9 cellular contexts compared by ENCODE assay signal in genomic region chr1:93817819-93818569, GRCh38.
DNase-seq lines count a peak whose midpoint lies in the region; ATAC-seq and TF ChIP-seq lines count a peak whose summit lies in the region.
"Had no signal": no experiment of that assay in that cellular context is flagged by ENCODE, and none has a peak within 500 bp of the region (broad histone marks: within the 10 kb centered on the region; RNA-seq: fewer than 3 reads in every experiment).

No MANE protein-coding gene starts in this region.

- POLR2A ChIA-PET in Caco-2 (lab: Charles Lee): interaction anchor here (0.5 kb wide), 1 partner anchor 52 kb away, joined by 4 read pairs; no protein-coding TSS in a partner anchor

- H2AFZ ChIP-seq in H9 (ENCODE audit: low read length): no peak overlapping the region

- no peak overlapping the region for H3K4me3 ChIP-seq in Caco-2 (ENCODE audit: low read depth, low read length)
- no peak overlapping the region for H3K4me3 ChIP-seq in Peyer's patch
- H3K4me3 ChIP-seq: body of pancreas had no signal

- H3K27ac Mint-ChIP-seq in H9 (peak overlapping the region; percentile 1 to 61 (median 4); a peak in 2 of 7 replicates), T-helper 17 cell (peak overlapping the region; percentile 90), Caco-2 (ENCODE audit: unreplicated experiment) (no peak overlapping the region)

- CTCF ChIA-PET in Caco-2 (lab: Charles Lee): interaction anchor here (0.6 kb wide), 1 partner anchor 189 kb away, joined by 3 read pairs; no protein-coding TSS in a partner anchor

- H3K36me3 ChIP-seq in Caco-2 (ENCODE audit: control insufficient read depth, insufficient read depth, low read length): no peaks in the 10 kb centered on the region
- H3K36me3 ChIP-seq in Peyer's patch: no peaks in the 10 kb centered on the region

- no peak overlapping the region for H2BK20ac ChIP-seq in H9 (ENCODE audit: low read depth, low read length, poor library complexity, severe bottlenecking)

- no peaks in the 10 kb centered on the region for H4K20me1 ChIP-seq in H9 (ENCODE audit: control insufficient read depth, insufficient read depth, insufficient read length)

- no peak overlapping the region for H3K14ac ChIP-seq in H9 (ENCODE audit: insufficient read depth, low read length)

- H4K5ac ChIP-seq in H9 (ENCODE audit: insufficient read length, low read depth, low read length): no peak overlapping the region

- H3K9ac ChIP-seq in H9 (ENCODE audit: extremely low read depth, insufficient read length, low read length): no peak overlapping the region

- no peaks in the 10 kb centered on the region for H3K79me2 ChIP-seq in H9 (ENCODE audit: insufficient read depth, low read length)

- BruUV-seq in Caco-2 (replicated peaks; lab: Mats Ljungman, UMichigan): no TSS peak

- no peak overlapping the region for H3K23ac ChIP-seq in H9 (ENCODE audit: insufficient read length, low read depth, low read length)

- H3K4ac ChIP-seq in H9 (ENCODE audit: low read depth, low read length): no peak overlapping the region

- H2BK120ac ChIP-seq in H9 (ENCODE audit: low read depth, low read length, poor library complexity, severe bottlenecking): no peak overlapping the region

- H3K27me3 Mint-ChIP-seq in H9 (ENCODE audit: low read depth) (no peaks in the 10 kb centered on the region), T-helper 17 cell (no peaks in the 10 kb centered on the region), Caco-2 (ENCODE audit: insufficient read depth, unreplicated experiment) (no peaks in the 10 kb centered on the region)

- no peak overlapping the region for H2BK15ac ChIP-seq in H9 (ENCODE audit: low read depth, low read length)

- no peaks in the 10 kb centered on the region for H3K9me3 Mint-ChIP-seq in H9
- no peaks in the 10 kb centered on the region for H3K9me3 Mint-ChIP-seq in Caco-2 (ENCODE audit: unreplicated experiment)

- peak; percentile 85 for ATAC-seq in T-helper 17 cell
- ATAC-seq: body of pancreas had no signal

- H2AK5ac ChIP-seq in H9 (ENCODE audit: insufficient read length, low read length): no peak overlapping the region

- H4K8ac ChIP-seq in H9 (replicated peaks; ENCODE audit: insufficient read length, low read depth, low read length): no peak overlapping the region

- H3K27ac ChIP-seq in H9 (ENCODE audit: insufficient read length, low read depth, low read length) (no peak overlapping the region), cingulate gyrus (ENCODE audit: low read depth, low read length) (peak overlapping the region; percentile 16), Peyer's patch (peak overlapping the region in 1 of 4 donors; percentile 18)

- H3K4me1 Mint-ChIP-seq in H9: peaks cover 58 to 76% of the 10 kb centered on the region in 2 experiments
- H3K4me1 Mint-ChIP-seq in T-helper 17 cell: peaks cover 20% of the 10 kb centered on the region
- H3K4me1 Mint-ChIP-seq in Caco-2 (ENCODE audit: low read depth, unreplicated experiment): peaks cover 14% of the 10 kb centered on the region

- TF ChIP-seq CTCF in H9 (conservative IDR thresholded peaks at IDR 0.05) (no peak), Caco-2 (IDR thresholded peaks at IDR 0.05; ENCODE audit: insufficient read depth in 1 of 2, low read depth in 1 of 2, low read length in 1 of 2, severe bottlenecking in 1 of 2, unreplicated experiment in 1 of 2) (no peak), Peyer's patch (IDR thresholded peaks at IDR 0.05) (no peak)

- DNase-seq in H9 (no peak), T-helper 17 cell (peak in 1 of 3 donors; percentile 6), SHP77 (lab: John Stamatoyannopoulos, UW) (no peak), Caco-2 (no peak), OCI-M2 (lab: John Stamatoyannopoulos, UW; ENCODE audit: unreplicated experiment) (no peak), Peyer's patch (no peak)
- peak; percentile 6 for DNase-seq in stimulated activated CD4-positive, alpha-beta T cell treated with anti-CD3 and anti-CD28 coated beads, Interleukin-2, amount 100 ng/mL, for 4 hours (ENCODE audit: low read depth)

- no peak overlapping the region for H4K91ac ChIP-seq in H9 (ENCODE audit: insufficient read length, low read depth, low read length)

- H3K9me3 ChIP-seq in H9 (ENCODE audit: control insufficient read depth, low read depth, low read length) (no peaks in the 10 kb centered on the region), T-helper 17 cell (ENCODE audit: control insufficient read depth, low read length, poor library complexity, severe bottlenecking) (no peaks in the 10 kb centered on the region), Caco-2 (no peaks in the 10 kb centered on the region), Peyer's patch (no peaks in the 10 kb centered on the region)
- H3K9me3 ChIP-seq: body of pancreas had no signal

- H3K36me3 Mint-ChIP-seq in H9 (ENCODE audit: insufficient read depth in 1 of 3, low read depth in 3 of 3) (no peaks in the 10 kb centered on the region; a peak in 1 of 7 replicates), T-helper 17 cell (ENCODE audit: low read depth) (peaks cover 2% of the 10 kb centered on the region), Caco-2 (ENCODE audit: insufficient read depth, unreplicated experiment) (peaks cover 10% of the 10 kb centered on the region)

- TF ChIP-seq POLR2A in Peyer's patch (IDR thresholded peaks at IDR 0.05): no peak

- H3K56ac ChIP-seq in H9 (ENCODE audit: insufficient read length, low read depth, low read length): no peak overlapping the region

- no peak overlapping the region for H3K4me3 Mint-ChIP-seq in H9
- peak overlapping the region; percentile 36 for H3K4me3 Mint-ChIP-seq in T-helper 17 cell
- H3K4me3 Mint-ChIP-seq in Caco-2 (ENCODE audit: unreplicated experiment): no peak overlapping the region

- H2BK12ac ChIP-seq in H9 (ENCODE audit: insufficient read length, low read depth, low read length): no peak overlapping the region

- H3K4me2 ChIP-seq in H9 (ENCODE audit: insufficient read depth, insufficient read length, low read length): no peak overlapping the region

- H3K27me3 ChIP-seq in H9 (ENCODE audit: insufficient read depth, low read length) (no peaks in the 10 kb centered on the region), Caco-2 (replicated peaks; ENCODE audit: control insufficient read depth, insufficient read depth, low read length) (no peaks in the 10 kb centered on the region), Peyer's patch (no peaks in the 10 kb centered on the region)
- H3K27me3 ChIP-seq: body of pancreas had no signal

- H3K18ac ChIP-seq in H9 (ENCODE audit: insufficient read length, low read depth, low read length): no peak overlapping the region

- H3K79me1 ChIP-seq in H9 (ENCODE audit: insufficient read depth, low read depth, low read length, poor library complexity, severe bottlenecking): no peaks in the 10 kb centered on the region

- intact Hi-C loops in Caco-2 (cut with micrococcal nuclease; ENCODE audit: unreplicated experiment): no loop called here

- WGBS in H9 (ENCODE audit: extremely low coverage, insufficient read length, low lambda C conversion rate): no CpG with 5 or more reads among the region's 12 CpGs

- H3T11ph ChIP-seq in H9 (ENCODE audit: low read length): no peak overlapping the region

- no peaks in the 10 kb centered on the region for H3K23me2 ChIP-seq in H9 (ENCODE audit: insufficient read length, low read depth, low read length, poor library complexity, severe bottlenecking)

- H2BK5ac ChIP-seq in H9 (ENCODE audit: insufficient read length, low read length): no peak overlapping the region

- H3K4me1 ChIP-seq in H9 (ENCODE audit: insufficient read depth, low read length): peaks cover 12% of the 10 kb centered on the region
- peaks cover 13% of the 10 kb centered on the region for H3K4me1 ChIP-seq in Caco-2
- H3K4me1 ChIP-seq in Peyer's patch: no peaks in the 10 kb centered on the region
- H3K4me1 ChIP-seq: body of pancreas had no signal
